In the genomic region with DNA sequence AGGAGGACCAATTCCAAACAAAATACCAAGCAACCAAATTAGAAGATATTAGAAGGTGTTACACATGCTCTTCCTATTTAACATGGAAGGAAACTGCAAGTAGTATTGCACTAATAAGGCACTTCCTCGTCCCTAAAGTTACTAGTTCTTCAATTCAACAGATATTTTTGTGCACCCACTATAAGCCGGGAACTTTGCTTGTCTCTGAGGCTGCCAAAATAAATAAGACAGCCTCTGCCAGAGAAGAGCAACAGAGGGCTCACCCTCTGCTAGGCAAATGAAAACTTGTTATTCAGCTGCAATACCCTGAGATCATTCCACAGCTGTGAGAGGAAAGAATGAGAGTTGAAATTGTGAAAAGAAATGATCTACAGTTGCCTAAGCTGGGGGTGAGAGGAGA, we compare ENCODE assay signal across 13 cellular contexts. TPM values are rescaled to one million over a fixed set of nuclear protein-coding genes. Genes with fewer than 3 reads are reported as not detected.
DNase-seq lines count a peak whose midpoint lies in the region; ATAC-seq and TF ChIP-seq lines count a peak whose summit lies in the region.
"Had no signal": no experiment of that assay in that cellular context is flagged by ENCODE, and none has a peak within 500 bp of the region (broad histone marks: within the 10 kb centered on the region; RNA-seq: fewer than 3 reads in every experiment).

No MANE protein-coding gene starts in this region.

- CTCF ChIA-PET in activated CD8-positive, alpha-beta T cell treated with anti-CD3 and anti-CD28 coated beads, Interleukin-2, amount 10 ng/mL, durations not matched to agents 7 days and 5 days (lab: Charles Lee): no interaction called here

- peaks cover 0 to 19% of the 10 kb centered on the region in 2 donors for H3K4me1 ChIP-seq in right atrium auricular region
- peaks cover 14% of the 10 kb centered on the region for H3K4me1 ChIP-seq in lower lobe of right lung
- H3K4me1 ChIP-seq: testis had no signal

- POLR2A ChIA-PET in activated CD8-positive, alpha-beta T cell treated with anti-CD3 and anti-CD28 coated beads, Interleukin-2, amount 10 ng/mL, durations not matched to agents 7 days and 5 days (lab: Charles Lee): no interaction called here

- intact Hi-C loops in Right ventricle myocardium superior (cut with DNase I) (no loop called here), lower lobe of right lung (cut with DNase I) (no loop called here)

- H3K4me3 ChIP-seq in right atrium auricular region (no peak overlapping the region), lower lobe of right lung (no peak overlapping the region)
- H3K4me3 ChIP-seq: coronary artery, testis had no signal

- no peaks in the 10 kb centered on the region for H3K4me1 Mint-ChIP-seq in activated CD8-positive, alpha-beta T cell treated with anti-CD3 and anti-CD28 coated beads, Interleukin-2, amount 10 ng/mL, durations not matched to agents 7 days and 5 days (ENCODE audit: low read depth)
- no peaks in the 10 kb centered on the region for H3K4me1 Mint-ChIP-seq in nephron progenitor cell

- H3K9me3 ChIP-seq in right atrium auricular region: no peaks in the 10 kb centered on the region
- H3K9me3 ChIP-seq in lower lobe of right lung: no peaks in the 10 kb centered on the region
- H3K9me3 ChIP-seq: testis had no signal

- no peak overlapping the region for H3K27ac Mint-ChIP-seq in activated CD8-positive, alpha-beta T cell treated with anti-CD3 and anti-CD28 coated beads, Interleukin-2, amount 10 ng/mL, durations not matched to agents 7 days and 5 days
- H3K27ac Mint-ChIP-seq in nephron progenitor cell: no peak overlapping the region
- H3K27ac Mint-ChIP-seq: nephron had no signal

- H3K27me3 ChIP-seq in right atrium auricular region (no peaks in the 10 kb centered on the region), lower lobe of right lung (ENCODE audit: low read depth) (no peaks in the 10 kb centered on the region)
- H3K27me3 ChIP-seq: testis had no signal

- H3K9me3 Mint-ChIP-seq in activated CD8-positive, alpha-beta T cell treated with anti-CD3 and anti-CD28 coated beads, Interleukin-2, amount 10 ng/mL, durations not matched to agents 7 days and 5 days (ENCODE audit: insufficient read depth): no peaks in the 10 kb centered on the region
- H3K9me3 Mint-ChIP-seq in nephron progenitor cell: no peaks in the 10 kb centered on the region
- H3K9me3 Mint-ChIP-seq: nephron had no signal

- TF ChIP-seq CTCF in right atrium auricular region (IDR thresholded peaks at IDR 0.05) (no peak), lower lobe of right lung (IDR thresholded peaks at IDR 0.05) (no peak), nephron progenitor cell (IDR thresholded peaks at IDR 0.05) (no peak)

- H3K27ac ChIP-seq in right atrium auricular region (peak overlapping the region in 1 of 2 donors; percentile 4), lower lobe of right lung (no peak overlapping the region)

- H3K27me3 Mint-ChIP-seq in activated CD8-positive, alpha-beta T cell treated with anti-CD3 and anti-CD28 coated beads, Interleukin-2, amount 10 ng/mL, durations not matched to agents 7 days and 5 days (ENCODE audit: low read depth): peaks cover 3% of the 10 kb centered on the region
- peaks cover 8% of the 10 kb centered on the region for H3K27me3 Mint-ChIP-seq in nephron progenitor cell (ENCODE audit: low read depth, poor library complexity)

- no peaks in the 10 kb centered on the region for H3K36me3 Mint-ChIP-seq in activated CD8-positive, alpha-beta T cell treated with anti-CD3 and anti-CD28 coated beads, Interleukin-2, amount 10 ng/mL, durations not matched to agents 7 days and 5 days (ENCODE audit: low read depth)
- H3K36me3 Mint-ChIP-seq in nephron progenitor cell (ENCODE audit: low read depth): no peaks in the 10 kb centered on the region

- ATAC-seq in Right ventricle myocardium superior (ENCODE audit: poor library complexity): peak; percentile 76
- ATAC-seq in lower lobe of right lung: peak; percentile 37 to 38
- ATAC-seq in activated CD8-positive, alpha-beta T cell treated with anti-CD3 and anti-CD28 coated beads, Interleukin-2, amount 10 ng/mL, durations not matched to agents 7 days and 5 days: no peak
- no peak for ATAC-seq in HG02798 (IDR thresholded peaks at IDR 0.05; ENCODE audit: poor library complexity, unreplicated experiment)
- ATAC-seq: activated CD4-positive, CD25-positive, alpha-beta regulatory T cell treated with anti-CD3 and anti-CD28 coated beads, Interleukin-2, amount 50 U/mL, for 24 hours had no signal

- DNase-seq in Right ventricle myocardium superior (no peak), right atrium auricular region (ENCODE audit: low spot score) (no peak), dermis blood vessel endothelial cell (peak; percentile 12), lower lobe of right lung (no peak), T-helper 2 cell (no peak), nephron progenitor cell (no peak)
- DNase-seq in activated CD8-positive, alpha-beta T cell treated with anti-CD3 and anti-CD28 coated beads, Interleukin-2, amount 10 ng/mL, durations not matched to agents 7 days and 5 days: no peak
- DNase-seq: NCI-H1694 treated with DMSO at 0.1 percent for 48 hours, testis had no signal

- H3K36me3 ChIP-seq in right atrium auricular region: no peaks in the 10 kb centered on the region
- no peaks in the 10 kb centered on the region for H3K36me3 ChIP-seq in lower lobe of right lung

- no peak overlapping the region for H3K4me3 Mint-ChIP-seq in activated CD8-positive, alpha-beta T cell treated with anti-CD3 and anti-CD28 coated beads, Interleukin-2, amount 10 ng/mL, durations not matched to agents 7 days and 5 days
- H3K4me3 Mint-ChIP-seq in nephron progenitor cell: no peak overlapping the region
- H3K4me3 Mint-ChIP-seq: nephron had no signal

RNA-seq across cellular contexts. Expression of gene GSAP, which starts 37.4 kb away (rescaled TPM):
- 8.0 TPM for total RNA-seq in Right ventricle myocardium superior
- 10 to 100 TPM in 1 of 2 donors, 1 to 10 TPM in 1; 6.4 to 13.5 TPM for total RNA-seq in right atrium auricular region
- total RNA-seq in dermis blood vessel endothelial cell: 5.4 and 6.9 TPM in 2 replicates
- 80.0 TPM for total RNA-seq in lower lobe of right lung
- 1 to 10 TPM; 2.2 to 3.9 TPM for total RNA-seq in activated CD8-positive, alpha-beta T cell treated with anti-CD3 and anti-CD28 coated beads, Interleukin-2, amount 10 ng/mL, durations not matched to agents 7 days and 5 days

Comparison
In these comparisons a context has a peak if more than half of its experiments do, and no peak if none do; other contexts are left out.
1. ATAC-seq: peak in Right ventricle myocardium superior (single experiment) and lower lobe of right lung (2 of 2); none in activated CD8-positive, alpha-beta T cell treated with anti-CD3 and anti-CD28 coated beads, Interleukin-2, amount 10 ng/mL, durations not matched to agents 7 days and 5 days (single experiment) and HG02798 (single experiment).